Comparison of ENCODE assay signal across 12 cellular contexts in genomic region chr19:8576273-8576993, GRCh38. TPM values are rescaled to one million over a fixed set of nuclear protein-coding genes. Genes with fewer than 3 reads are reported as not detected.
DNase-seq lines count a peak whose midpoint lies in the region; ATAC-seq and TF ChIP-seq lines count a peak whose summit lies in the region.
"Had no signal": no experiment of that assay in that cellular context is flagged by ENCODE, and none has a peak within 500 bp of the region (broad histone marks: within the 10 kb centered on the region; RNA-seq: fewer than 3 reads in every experiment).

No MANE protein-coding gene starts in this region.

- no peaks in the 10 kb centered on the region for H3K27me3 ChIP-seq in lung (ENCODE audit: control insufficient read depth, insufficient read depth)

- peaks cover 0 to 14% of the 10 kb centered on the region in 2 donors for H3K4me1 ChIP-seq in lung (ENCODE audit: control insufficient read depth in 2 of 2, insufficient read depth in 2 of 2, low read length in 2 of 2)
- H3K4me1 ChIP-seq: Caco-2 had no signal

- H3K4me3 ChIP-seq in lung: peak overlapping the region; percentile 36

- WGBS in lung, 2 donors: 27 to 47% methylated on average over 19 of the region's 19 CpGs

- H3K27ac ChIP-seq in lung (ENCODE audit: low read depth in 1 of 2, low read length in 1 of 2): peak overlapping the region in 1 of 2 donors; percentile 85
- H3K27ac ChIP-seq: epithelial cell of prostate had no signal

- peak; percentile 12 for DNase-seq in stimulated activated naive CD4-positive, alpha-beta T cell treated with Interleukin-2 at 50 U/mL for 16 hours (lab: John Stamatoyannopoulos, UW)
- DNase-seq in stimulated activated naive CD4-positive, alpha-beta T cell (lab: John Stamatoyannopoulos, UW): no peak
- no peak for DNase-seq in activated T-cell treated with anti-CD3 and anti-CD28 coated beads, Interleukin-2, amount 50 U/mL, for 4 hours
- DNase-seq in lung (ENCODE audit: low spot score) (peak; percentile 40), DMS79 (lab: John Stamatoyannopoulos, UW) (no peak), amniotic stem cell (lab: John Stamatoyannopoulos, UW) (no peak), NCI-H526 treated with DMSO at 0.1 percent for 48 hours (lab: John Stamatoyannopoulos, UW) (no peak), activated gamma-delta T cell treated with Interleukin-2 at 50 U/mL for 16 hours (no peak)
- DNase-seq: Caco-2, NCI-H1092 treated with DMSO at 0.1 percent for 48 hours, posterior cingulate gyrus had no signal

- peak; percentile 18 to 25 for ATAC-seq in activated T-cell treated with anti-CD3 and anti-CD28 coated beads, Interleukin-2, amount 50 U/mL, for 4 hours
- no peak for ATAC-seq in lung (ENCODE audit: insufficient read depth, low FRiP score)

- no peaks in the 10 kb centered on the region for H3K36me3 ChIP-seq in lung (ENCODE audit: control insufficient read depth in 2 of 2, insufficient read depth in 2 of 2, low read length in 2 of 2)

- no peaks in the 10 kb centered on the region for H3K27me3 Mint-ChIP-seq in activated T-cell treated with anti-CD3 and anti-CD28 coated beads, Interleukin-2, amount 50 U/mL, for 4 hours (ENCODE audit: low read depth)

- no peaks in the 10 kb centered on the region for H3K9me3 ChIP-seq in lung (ENCODE audit: control insufficient read depth in 2 of 2, insufficient read depth in 1 of 2, low read length in 1 of 2)
- H3K9me3 ChIP-seq: Caco-2 had no signal

- TF ChIP-seq CTCF in lung (IDR thresholded peaks at IDR 0.05; ENCODE audit: control extremely low read depth, extremely low read depth): no peak

- H3K9me3 Mint-ChIP-seq in activated T-cell treated with anti-CD3 and anti-CD28 coated beads, Interleukin-2, amount 50 U/mL, for 4 hours: peaks cover 4% of the 10 kb centered on the region

- H3K36me3 Mint-ChIP-seq in activated T-cell treated with anti-CD3 and anti-CD28 coated beads, Interleukin-2, amount 50 U/mL, for 4 hours (ENCODE audit: insufficient read depth): peaks cover 4% of the 10 kb centered on the region

- peak overlapping the region; percentile 85 for H3K4me3 Mint-ChIP-seq in activated T-cell treated with anti-CD3 and anti-CD28 coated beads, Interleukin-2, amount 50 U/mL, for 4 hours

- H3K4me1 Mint-ChIP-seq in activated T-cell treated with anti-CD3 and anti-CD28 coated beads, Interleukin-2, amount 50 U/mL, for 4 hours (ENCODE audit: low read depth): peaks cover 79% of the 10 kb centered on the region

RNA-seq across cellular contexts. Expression of gene MYO1F, which starts 0.8 kb away (rescaled TPM):
- 1 to 10 TPM; 4.6 to 8.0 (median 6.6) TPM for total RNA-seq in activated T-cell treated with anti-CD3 and anti-CD28 coated beads, Interleukin-2, amount 50 U/mL, for 4 hours
- total RNA-seq in lung: 100 to 1,000 TPM in 1 of 2 donors, 10 to 100 TPM in 1; 23.4 to 100 TPM
- 100 to 1,000 TPM in 1 of 2 donors, 10 to 100 TPM in 1; 46.1 to 127 TPM for polyA plus RNA-seq in lung

RNA-seq across cellular contexts. Expression of gene ADAMTS10, which starts 34.1 kb away (rescaled TPM):
- 1 to 10 TPM; 1.1 to 3.1 (median 1.5) TPM for total RNA-seq in activated T-cell treated with anti-CD3 and anti-CD28 coated beads, Interleukin-2, amount 50 U/mL, for 4 hours
- total RNA-seq in lung: 10 to 100 TPM; 13.1 to 44.1 TPM
- 10 to 100 TPM in 1 of 2 donors, 1 to 10 TPM in 1; 9.1 to 17.5 TPM for polyA plus RNA-seq in lung

RNA-seq across cellular contexts. Expression of gene NFILZ, which starts 54.0 kb away (rescaled TPM):
- not detected for total RNA-seq in activated T-cell treated with anti-CD3 and anti-CD28 coated beads, Interleukin-2, amount 50 U/mL, for 4 hours
- total RNA-seq in lung: not detected
- not detected for polyA plus RNA-seq in lung
- total RNA-seq: Caco-2 had no signal

Comparison
In these comparisons a context has a peak if more than half of its experiments do, and no peak if none do; other contexts are left out.
1. DNase-seq: peak in stimulated activated naive CD4-positive, alpha-beta T cell treated with Interleukin-2 at 50 U/mL for 16 hours (single experiment) and lung (single experiment); none in stimulated activated naive CD4-positive, alpha-beta T cell (0 of 6), activated T-cell treated with anti-CD3 and anti-CD28 coated beads, Interleukin-2, amount 50 U/mL, for 4 hours (single experiment), DMS79 (single experiment), amniotic stem cell (single experiment), NCI-H526 treated with DMSO at 0.1 percent for 48 hours (single experiment) and activated gamma-delta T cell treated with Interleukin-2 at 50 U/mL for 16 hours (single experiment).